In the genomic region with DNA sequence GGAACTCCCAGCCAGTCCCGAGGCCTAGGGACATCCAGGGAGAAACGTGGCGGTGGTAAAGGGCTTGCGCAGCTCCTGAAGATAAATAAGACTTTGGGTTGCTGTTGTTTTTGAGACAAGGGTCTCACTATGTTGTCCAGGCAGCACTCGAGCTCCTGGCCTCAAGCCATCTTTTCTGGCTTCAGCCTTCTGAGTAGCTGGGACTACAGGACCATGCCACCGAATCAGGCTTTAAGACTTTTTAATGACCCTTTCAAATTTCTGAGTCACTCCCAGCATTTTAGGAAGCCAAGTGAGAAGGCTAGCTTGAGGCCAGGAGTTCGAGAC, we compare ENCODE assay signal across 9 cellular contexts. TPM values are rescaled to one million over a fixed set of nuclear protein-coding genes. Genes with fewer than 3 reads are reported as not detected.
A peak's percentile ranks its signal among the peaks of the same experiment; 100 is the strongest.
DNase-seq lines count a peak whose midpoint lies in the region; FAIRE-seq and TF ChIP-seq lines count a peak whose summit lies in the region.
"Had no signal": no experiment of that assay in that cellular context is flagged by ENCODE, and none has a peak within 500 bp of the region (broad histone marks: within the 10 kb centered on the region; RNA-seq: fewer than 3 reads in every experiment).

No MANE protein-coding gene starts in this region.

- no peaks in the 10 kb centered on the region for H3K9me3 ChIP-seq in mononuclear cell (ENCODE audit: low read depth, low read length)

- H3K4me3 ChIP-seq in HL-60 (replicated peaks; ENCODE audit: insufficient read depth, low read length) (no peak overlapping the region), bronchial epithelial cell (ENCODE audit: low read depth, low read length) (peak overlapping the region; percentile 80), mononuclear cell (ENCODE audit: low read length) (peak overlapping the region; percentile 72)

- H3K4me1 ChIP-seq in mononuclear cell (ENCODE audit: insufficient read depth, low read length), result peaks cover 15% of the 10 kb centered on the region

- no peak for TF ChIP-seq CTCF in 22Rv1 (IDR thresholded peaks at IDR 0.05)
- TF ChIP-seq CTCF in HL-60 (IDR thresholded peaks at IDR 0.05; ENCODE audit: insufficient read depth, low read length), result no peak
- no peak for TF ChIP-seq CTCF in bronchial epithelial cell (IDR thresholded peaks at IDR 0.05; ENCODE audit: insufficient read depth, low read length, severe bottlenecking)

- no peaks in the 10 kb centered on the region for H3K36me3 ChIP-seq in bronchial epithelial cell (ENCODE audit: control insufficient read depth, insufficient read depth, low read length)

- FAIRE-seq in bronchial epithelial cell (lab: Jason Lieb, UNC), result no peak
- FAIRE-seq: colon had no signal

- DNase-seq in HL-60 (ENCODE audit: low read depth in 1 of 2, low spot score in 1 of 2) (no peak), bronchial epithelial cell (ENCODE audit: low read depth) (no peak), SKM-1 (lab: John Stamatoyannopoulos, UW; ENCODE audit: unreplicated experiment) (no peak), SKM-1 treated with dmso at 0.1 percent for 144 hours (lab: John Stamatoyannopoulos, UW; ENCODE audit: unreplicated experiment) (no peak), hepatic stellate cell (ENCODE audit: low spot score) (no peak), GM19240 (ENCODE audit: insufficient read length, low spot score) (no peak)

- no peaks in the 10 kb centered on the region for H3K27me3 ChIP-seq in HL-60 (ENCODE audit: insufficient read depth, poor library complexity, severe bottlenecking)
- H3K27me3 ChIP-seq in bronchial epithelial cell (ENCODE audit: control insufficient read depth, insufficient read depth, low read length), result no peaks in the 10 kb centered on the region
- H3K27me3 ChIP-seq in mononuclear cell (ENCODE audit: insufficient read depth, low read length), result no peaks in the 10 kb centered on the region

- H3K27ac ChIP-seq in 22Rv1 (peak overlapping the region; percentile 57), HL-60 (replicated peaks) (peak overlapping the region; percentile 72)

RNA-seq across cellular contexts. Expression of a gene that starts 0.7 kb away (rescaled TPM):
- total RNA-seq in bronchial epithelial cell (11.5 and 14.7 TPM in 2 replicates), mononuclear cell (31.8 TPM)
